Comparison of ENCODE assay signal across 31 cellular contexts in genomic region chr11:113549061-113549460, GRCh38.
"Had no signal": no experiment of that assay in that cellular context is flagged by ENCODE, and none has a peak within 500 bp of the region (broad histone marks: within the 10 kb centered on the region; RNA-seq: fewer than 3 reads in every experiment).

No MANE protein-coding gene starts in this region.

- H3K4me3 ChIP-seq: ascending aorta, cardiac muscle cell, colonic mucosa, esophagus muscularis mucosa, gastrocnemius medialis, heart right ventricle had no signal

- H3K36me3 ChIP-seq: ascending aorta, brain microvascular endothelial cell, cardiac muscle cell, colonic mucosa, esophagus muscularis mucosa, gastrocnemius medialis, heart right ventricle had no signal

- H3K27me3 ChIP-seq: ascending aorta, brain microvascular endothelial cell, cardiac muscle cell, colonic mucosa, foreskin keratinocyte, gastrocnemius medialis had no signal

- FAIRE-seq: endometrium, endothelial cell of umbilical vein had no signal

- H3K4me1 ChIP-seq: colonic mucosa, gastrocnemius medialis, heart right ventricle had no signal

- DNase-seq: activated CD4-positive, alpha-beta memory T cell treated with anti-CD3 and anti-CD28 coated beads for 36 hours; activated CD4-positive, alpha-beta T cell treated with anti-CD3 and anti-CD28 coated beads for 36 hours; activated CD4-positive, alpha-beta T cell treated with anti-CD3 and anti-CD28 coated beads, Interleukin-2, amount 10 ng/mL, durations not matched to agents 24 days and 14 days; activated CD4-positive, CD25-positive, alpha-beta regulatory T cell; activated CD4-positive, CD25-positive, alpha-beta regulatory T cell treated with anti-CD3 and anti-CD28 coated beads, Interleukin-2, amount 50 U/mL, for 72 hours; activated CD8-positive, alpha-beta memory T cell treated with anti-CD3 and anti-CD28 coated beads, Interleukin-2, amount 10 ng/mL, durations not matched to agents 7 days and 5 days; activated CD8-positive, alpha-beta memory T cell treated with anti-CD3 and anti-CD28 coated beads, Interleukin-2, amount 50 U/mL, for 4 hours; activated CD8-positive, alpha-beta T cell treated with anti-CD3 and anti-CD28 coated beads, Interleukin-2, amount 10 ng/mL, durations not matched to agents 7 days and 5 days; activated gamma-delta T cell; activated naive CD4-positive, alpha-beta T cell; activated naive CD4-positive, alpha-beta T cell treated with anti-CD3 and anti-CD28 coated beads, Interleukin-2, amount 10 ng/mL, durations not matched to agents 7 days and 5 days; activated naive CD8-positive, alpha-beta T cell treated with anti-CD3 and anti-CD28 coated beads, Interleukin-2, amount 10 ng/mL, durations not matched to agents 7 days and 5 days; activated T-cell treated with anti-CD3 and anti-CD28 coated beads, Interleukin-2, amount 50 U/mL, for 1 hour; activated T-cell treated with anti-CD3 and anti-CD28 coated beads, Interleukin-2, amount 50 U/mL, for 48 hours; brain microvascular endothelial cell; central memory CD4-positive, alpha-beta T cell; cerebellar nuclear complex; colonic mucosa; effector CD8-positive, alpha-beta T cell; erythroblast; gastrocnemius medialis; heart right ventricle; T-helper 1 cell; T-helper 17 cell had no signal

- H3K9me3 ChIP-seq: ascending aorta, colonic mucosa, esophagus muscularis mucosa, gastrocnemius medialis, heart right ventricle had no signal

- ATAC-seq: activated CD4-positive, alpha-beta T cell treated with anti-CD3 and anti-CD28 coated beads for 36 hours; activated CD8-positive, alpha-beta memory T cell treated with anti-CD3 and anti-CD28 coated beads, Interleukin-2, amount 10 ng/mL, durations not matched to agents 7 days and 5 days; activated CD8-positive, alpha-beta T cell treated with anti-CD3 and anti-CD28 coated beads, Interleukin-2, amount 10 ng/mL, durations not matched to agents 7 days and 5 days; activated naive CD4-positive, alpha-beta T cell treated with anti-CD3 and anti-CD28 coated beads, Interleukin-2, amount 50 U/mL, for 72 hours; foreskin keratinocyte; gastrocnemius medialis; heart right ventricle; T-helper 17 cell had no signal

- H3K27ac ChIP-seq: ascending aorta, brain microvascular endothelial cell, cardiac muscle cell, colonic mucosa, esophagus muscularis mucosa, foreskin keratinocyte, gastrocnemius medialis, heart right ventricle had no signal
